In the genomic region with DNA sequence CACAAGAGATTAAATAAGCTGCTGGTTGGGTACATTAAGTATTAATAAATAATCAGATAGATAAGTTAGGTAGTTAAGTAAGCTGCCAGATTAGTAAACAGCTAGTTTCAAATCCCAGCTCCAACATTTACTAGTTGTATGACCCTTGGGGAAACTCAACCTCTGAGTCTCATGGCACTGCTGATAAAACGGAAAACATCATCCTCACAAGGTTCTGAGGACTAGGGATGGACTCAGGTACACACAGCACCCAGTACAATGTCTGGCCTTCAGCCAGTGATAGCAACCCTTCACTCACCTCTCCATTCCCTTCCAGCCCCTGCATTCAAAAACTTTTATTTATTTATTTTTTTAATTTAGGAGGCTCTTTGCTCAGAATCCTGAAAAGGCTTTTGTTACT, we compare ENCODE assay signal across 10 cellular contexts. TPM values are rescaled to one million over a fixed set of nuclear protein-coding genes. Genes with fewer than 3 reads are reported as not detected.
A peak's percentile ranks its signal among the peaks of the same experiment; 100 is the strongest.
DNase-seq lines count a peak whose midpoint lies in the region; ATAC-seq, FAIRE-seq and TF ChIP-seq lines count a peak whose summit lies in the region.
"Had no signal": no experiment of that assay in that cellular context is flagged by ENCODE, and none has a peak within 500 bp of the region (broad histone marks: within the 10 kb centered on the region; RNA-seq: fewer than 3 reads in every experiment).

No MANE protein-coding gene starts in this region.

- peak overlapping the region; percentile 3 for H3K4me2 ChIP-seq in SU-DHL-6 (ENCODE audit: low read depth, low read length, poor library complexity, severe bottlenecking)
- H3K4me2 ChIP-seq: GM23338 had no signal

- TF ChIP-seq EP300 in stomach (IDR thresholded peaks at IDR 0.05) (no peak), gastroesophageal sphincter (IDR thresholded peaks at IDR 0.05) (no peak)

- no peak for TF ChIP-seq POLR2A in stomach (IDR thresholded peaks at IDR 0.05)
- TF ChIP-seq POLR2A in gastroesophageal sphincter (IDR thresholded peaks at IDR 0.05) = no peak

- no peaks in the 10 kb centered on the region for H3F3A ChIP-seq in SU-DHL-6 (ENCODE audit: insufficient read depth)

- intact Hi-C loops in stomach (cut with DNase I; ENCODE audit: low total_unique reads) = no loop called here

- no peaks in the 10 kb centered on the region for H3K9me2 ChIP-seq in SU-DHL-6 (replicated peaks; ENCODE audit: insufficient read depth, low read length)

- peaks cover 2% of the 10 kb centered on the region for H3K36me3 Mint-ChIP-seq in T-helper 1 cell treated with Interleukin-12 subunit alpha and Interleukin-12 subunit beta and Interleukin-4 antibody, amounts not matched to agents 30 μg/mL and 1 μg/mL, for 36 hours (ENCODE audit: low read depth)

- DNase-seq in T-helper 1 cell (no peak), foreskin keratinocyte (no peak), stomach (no peak), RCC 7860 (ENCODE audit: low spot score) (no peak), GOT3 (lab: John Stamatoyannopoulos, UW) (no peak)

- ATAC-seq in foreskin keratinocyte (no peak), gastroesophageal sphincter (no peak)
- ATAC-seq: GM23338 had no signal

- H3K27ac Mint-ChIP-seq in T-helper 1 cell treated with Interleukin-12 subunit alpha and Interleukin-12 subunit beta and Interleukin-4 antibody, amounts not matched to agents 30 μg/mL and 1 μg/mL, for 36 hours = peak overlapping the region; percentile 89
- H3K27ac Mint-ChIP-seq: GM23338 had no signal

- H3K27me3 ChIP-seq in SU-DHL-6 (ENCODE audit: low read length) (no peaks in the 10 kb centered on the region), foreskin keratinocyte (no peaks in the 10 kb centered on the region), stomach (no peaks in the 10 kb centered on the region), gastroesophageal sphincter (no peaks in the 10 kb centered on the region)

- H3K36me3 ChIP-seq in SU-DHL-6 (ENCODE audit: low read length) (no peaks in the 10 kb centered on the region), stomach (no peaks in the 10 kb centered on the region), gastroesophageal sphincter (no peaks in the 10 kb centered on the region)

- H3K79me2 ChIP-seq in SU-DHL-6 (ENCODE audit: insufficient read depth, low read length) = no peaks in the 10 kb centered on the region

- peak overlapping the region; percentile 41 for H3K4me3 Mint-ChIP-seq in T-helper 1 cell treated with Interleukin-12 subunit alpha and Interleukin-12 subunit beta and Interleukin-4 antibody, amounts not matched to agents 30 μg/mL and 1 μg/mL, for 36 hours
- H3K4me3 Mint-ChIP-seq: GM23338 had no signal

- H3K4me1 ChIP-seq in foreskin keratinocyte (peaks cover 24% of the 10 kb centered on the region), stomach (peaks cover 8 to 24% (median 14%) of the 10 kb centered on the region in 4 donors), gastroesophageal sphincter (peaks cover 5 to 19% (median 7%) of the 10 kb centered on the region in 3 donors)

- no peaks in the 10 kb centered on the region for H3K27me3 Mint-ChIP-seq in T-helper 1 cell treated with Interleukin-12 subunit alpha and Interleukin-12 subunit beta and Interleukin-4 antibody, amounts not matched to agents 30 μg/mL and 1 μg/mL, for 36 hours (ENCODE audit: low read depth)

- H2AFZ ChIP-seq in SU-DHL-6 (ENCODE audit: low read depth, low read length, severe bottlenecking) = no peak overlapping the region
- H2AFZ ChIP-seq: GM23338 had no signal

- H3K27ac ChIP-seq in SU-DHL-6 (ENCODE audit: low read depth, low read length) = no peak overlapping the region
- peak overlapping the region; percentile 91 for H3K27ac ChIP-seq in foreskin keratinocyte
- H3K27ac ChIP-seq in stomach = peak overlapping the region; percentile 72 to 89 (median 78)
- peak overlapping the region in 2 of 4 donors; percentile 63 to 67 for H3K27ac ChIP-seq in gastroesophageal sphincter

- H3K9me3 Mint-ChIP-seq in T-helper 1 cell treated with Interleukin-12 subunit alpha and Interleukin-12 subunit beta and Interleukin-4 antibody, amounts not matched to agents 30 μg/mL and 1 μg/mL, for 36 hours = no peaks in the 10 kb centered on the region
- H3K9me3 Mint-ChIP-seq: GM23338 had no signal

- H3K9me3 ChIP-seq in SU-DHL-6 (ENCODE audit: insufficient read depth, low read length) (no peaks in the 10 kb centered on the region), stomach (no peaks in the 10 kb centered on the region), gastroesophageal sphincter (no peaks in the 10 kb centered on the region)

- H3K4me1 Mint-ChIP-seq in T-helper 1 cell treated with Interleukin-12 subunit alpha and Interleukin-12 subunit beta and Interleukin-4 antibody, amounts not matched to agents 30 μg/mL and 1 μg/mL, for 36 hours (ENCODE audit: low read depth) = peaks cover 24% of the 10 kb centered on the region

- no peak overlapping the region for H3K4me3 ChIP-seq in SU-DHL-6 (ENCODE audit: insufficient read depth, low read length, poor library complexity, severe bottlenecking)
- no peak overlapping the region for H3K4me3 ChIP-seq in stomach
- H3K4me3 ChIP-seq in gastroesophageal sphincter = no peak overlapping the region
- H3K4me3 ChIP-seq: GM23338 had no signal

- H3K9ac ChIP-seq in SU-DHL-6 (ENCODE audit: low read length) = no peak overlapping the region

- TF ChIP-seq CTCF in SU-DHL-6 (IDR thresholded peaks at IDR 0.05; ENCODE audit: insufficient read depth, low read length, poor library complexity, severe bottlenecking) (no peak), foreskin keratinocyte (conservative IDR thresholded peaks at IDR 0.05) (no peak), stomach (IDR thresholded peaks at IDR 0.05) (no peak), gastroesophageal sphincter (IDR thresholded peaks at IDR 0.05) (no peak)

- WGBS in stomach, 5 donors = 38 to 60% (median 39%) methylated on average over 1 of the region's 1 CpG
- 63 to 83% methylated on average over 1 of the region's 1 CpG for WGBS in gastroesophageal sphincter (ENCODE audit: low coverage in 1 of 2), 2 donors

- no peaks in the 10 kb centered on the region for H4K20me1 ChIP-seq in SU-DHL-6 (ENCODE audit: low read depth, low read length)

- no peak for FAIRE-seq in RCC 7860 (lab: Jason Lieb, UNC)
- FAIRE-seq: A204.1 had no signal

RNA-seq across cellular contexts. Expression of gene B3GNT5, which starts 32.3 kb away (rescaled TPM):
- total RNA-seq in foreskin keratinocyte (58.1 and 59.8 TPM in 2 replicates), stomach (10 to 100 TPM in 2 of 5 donors, 1 to 10 TPM in 3; 4.1 to 39.7 (median 9.0) TPM), gastroesophageal sphincter (1 to 10 TPM; 5.0 to 9.2 (median 6.1) TPM)
- polyA plus RNA-seq in foreskin keratinocyte (17.6 and 20.1 TPM in 2 replicates), stomach (1 to 10 TPM; 5.0 to 7.6 (median 6.1) TPM)
